ENCODE assay signal across 9 cellular contexts in genomic region chrX:14673764-14674163, GRCh38.
DNase-seq lines count a peak whose midpoint lies in the region; ATAC-seq and TF ChIP-seq lines count a peak whose summit lies in the region.
"Had no signal": no experiment of that assay in that cellular context is flagged by ENCODE, and none has a peak within 500 bp of the region (broad histone marks: within the 10 kb centered on the region; RNA-seq: fewer than 3 reads in every experiment).

No MANE protein-coding gene starts in this region.

- no peaks in the 10 kb centered on the region for H3K36me3 Mint-ChIP-seq in endothelial cell (ENCODE audit: low read depth, unreplicated experiment)

- CTCF ChIA-PET in RWPE1 (lab: Yijun Ruan, JAX), result interaction anchor here (0.7 kb wide), 1 partner anchor 256 kb away, joined by 3 read pairs; no protein-coding TSS in a partner anchor

- no peak overlapping the region for H3K27ac ChIP-seq in RWPE1
- H3K27ac ChIP-seq: neutrophil had no signal

- H3K27ac Mint-ChIP-seq in endothelial cell (ENCODE audit: unreplicated experiment), result no peak overlapping the region

- no peak for TF ChIP-seq CTCF in RWPE1 (conservative IDR thresholded peaks at IDR 0.05; ENCODE audit: low read depth)
- no peak for TF ChIP-seq CTCF in kidney epithelial cell (IDR thresholded peaks at IDR 0.05; ENCODE audit: insufficient read depth, low read length, poor library complexity, severe bottlenecking)
- TF ChIP-seq CTCF in endothelial cell (IDR thresholded peaks at IDR 0.05; ENCODE audit: unreplicated experiment), result no peak

- POLR2A ChIA-PET in RWPE1 (lab: Yijun Ruan, JAX; ENCODE audit: low non-redundant PET), result no interaction called here

- peak; percentile 82 for ATAC-seq in GM19438 (IDR thresholded peaks at IDR 0.05; ENCODE audit: low read depth, unreplicated experiment)
- peak; percentile 87 for ATAC-seq in HG03196 (IDR thresholded peaks at IDR 0.05; ENCODE audit: unreplicated experiment)

- no peak overlapping the region for H3K4me3 ChIP-seq in kidney epithelial cell (ENCODE audit: low read depth, low read length)

- no peaks in the 10 kb centered on the region for H3K27me3 Mint-ChIP-seq in endothelial cell (ENCODE audit: unreplicated experiment)

- H3K9me3 Mint-ChIP-seq in endothelial cell (ENCODE audit: unreplicated experiment), result no peaks in the 10 kb centered on the region

- no peaks in the 10 kb centered on the region for H3K27me3 ChIP-seq in kidney epithelial cell (ENCODE audit: control insufficient read depth, insufficient read depth, low read length)
- H3K27me3 ChIP-seq: neutrophil had no signal

- H3K36me3 ChIP-seq in kidney epithelial cell (ENCODE audit: control insufficient read depth, insufficient read depth, low read length), result no peaks in the 10 kb centered on the region
- H3K36me3 ChIP-seq: neutrophil had no signal

- DNase-seq in GM04503 (ENCODE audit: low read depth) (peak; percentile 29), RWPE1 (ENCODE audit: low spot score) (peak; percentile 70), kidney epithelial cell (ENCODE audit: low read depth) (peak; percentile 87), SIG-M5 (lab: John Stamatoyannopoulos, UW) (no peak), endothelial cell (ENCODE audit: low spot score) (no peak)
- no peak for DNase-seq in activated CD8-positive, alpha-beta memory T cell treated with anti-CD3 and anti-CD28 coated beads, Interleukin-2, amount 50 U/mL, for 48 hours

- H3K4me1 Mint-ChIP-seq in endothelial cell (ENCODE audit: unreplicated experiment), result no peaks in the 10 kb centered on the region

- H3K4me3 Mint-ChIP-seq in endothelial cell (ENCODE audit: unreplicated experiment), result no peak overlapping the region

Comparison
In these comparisons a context has a peak if more than half of its experiments do, and no peak if none do; other contexts are left out.
1. DNase-seq: peak in GM04503 (single experiment), RWPE1 (single experiment) and kidney epithelial cell (single experiment); none in SIG-M5 (single experiment), endothelial cell (single experiment) and activated CD8-positive, alpha-beta memory T cell treated with anti-CD3 and anti-CD28 coated beads, Interleukin-2, amount 50 U/mL, for 48 hours (single experiment).